ENCODE assay signal across 9 cellular contexts in the genomic region with DNA sequence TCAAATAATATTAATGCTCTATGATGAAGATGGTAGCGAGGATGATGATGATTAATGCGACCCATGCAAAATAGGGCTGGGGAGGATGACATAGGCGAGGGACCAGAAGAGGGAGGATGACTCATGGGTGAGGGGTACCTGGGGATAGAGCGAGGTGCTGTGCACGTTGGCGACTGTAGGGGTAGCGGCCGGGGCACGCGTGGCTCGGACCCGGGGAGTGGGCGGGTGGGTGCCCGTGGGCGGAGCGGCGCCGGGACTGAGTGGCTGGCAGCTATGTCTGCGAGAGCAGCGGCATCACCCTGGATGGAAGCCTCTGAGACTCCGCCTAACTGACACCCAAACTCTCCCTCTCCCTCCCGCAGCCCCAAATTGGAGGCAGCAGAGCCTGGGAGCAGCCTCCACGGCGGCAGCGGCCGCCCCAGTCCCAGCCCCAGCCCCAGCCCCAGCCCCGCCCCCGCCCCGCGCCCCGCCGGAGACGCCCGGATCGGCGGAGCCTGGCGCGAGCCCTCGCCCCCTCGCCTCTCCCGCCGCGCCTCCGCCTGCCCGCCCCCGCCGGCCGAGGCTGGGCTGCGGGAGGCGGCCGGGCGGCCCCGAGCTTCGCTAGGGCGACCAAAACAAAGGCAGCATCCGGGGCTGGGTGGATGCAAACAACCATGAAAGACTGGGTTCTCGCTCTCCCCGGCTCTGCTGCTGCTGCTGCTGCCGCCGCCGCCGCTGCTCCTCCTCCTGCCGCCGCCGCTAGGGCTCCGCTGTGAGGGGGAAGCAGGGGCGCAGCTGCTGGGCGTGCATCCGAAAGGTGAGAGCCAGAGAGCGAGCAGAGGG. TPM values are rescaled to one million over a fixed set of nuclear protein-coding genes. Genes with fewer than 3 reads are reported as not detected.
DNase-seq lines count a peak whose midpoint lies in the region; ATAC-seq and TF ChIP-seq lines count a peak whose summit lies in the region.
"Had no signal": no experiment of that assay in that cellular context is flagged by ENCODE, and none has a peak within 500 bp of the region (broad histone marks: within the 10 kb centered on the region; RNA-seq: fewer than 3 reads in every experiment).

Gene RIMS1 (plus strand): TSS at position 367 of the 822 bp plus-strand sequence. CDS start 474 bp downstream, outside the sequence.

- peaks cover 26 to 47% of the 10 kb centered on the region in 2 donors for H3K27me3 Mint-ChIP-seq in effector memory CD8-positive, alpha-beta T cell

- H3K27ac ChIP-seq in GM23248 (no peak within 1 kb of the TSS), MM.1S (ENCODE audit: low read length) (no peak within 1 kb of the TSS), suprapubic skin (no peak within 1 kb of the TSS)

- H3K4me1 Mint-ChIP-seq in effector memory CD8-positive, alpha-beta T cell (ENCODE audit: low read depth in 2 of 2), result peaks cover 2 to 3% of the 10 kb centered on the region in 2 donors

- H3K36me3 ChIP-seq in GM23248 (ENCODE audit: low read depth) (no peaks in the 10 kb centered on the region), MM.1S (replicated peaks; ENCODE audit: insufficient read depth, low read length) (no peaks in the 10 kb centered on the region), suprapubic skin (no peaks in the 10 kb centered on the region)

- WGBS in GM23248 (ENCODE audit: low coverage in 1 of 2, low lambda C conversion rate in 2 of 2, missing lambda C conversion rate in 2 of 2), 2 experiments, result 3 to 4% methylated on average over 31 to 67 of the region's 70 CpGs
- WGBS in suprapubic skin, result 4% methylated on average over 19 of the region's 70 CpGs

- no peak within 1 kb of the TSS for H3K27ac Mint-ChIP-seq in effector memory CD8-positive, alpha-beta T cell

- H3K9ac ChIP-seq in GM23248 (no peak within 1 kb of the TSS), MM.1S (ENCODE audit: low read length) (peak within 1 kb of the TSS; percentile 26; the same call in 1 of the 2 replicates)

- peak; percentile 8 for DNase-seq in NCI-H1694 (lab: John Stamatoyannopoulos, UW)
- DNase-seq in NCI-H1694 treated with DMSO at 0.1 percent for 48 hours (lab: John Stamatoyannopoulos, UW), result no peak
- peak; percentile 57 for DNase-seq in GM23248
- DNase-seq in MM.1S, result peak; percentile 57
- peak in 32 of 56 donors; percentile 2 to 64 (median 36) for DNase-seq in amygdala (lab: John Stamatoyannopoulos, UW)
- DNase-seq in iPS-NIHi7 (ENCODE audit: extremely low spot score), result peak; percentile 78
- DNase-seq in suprapubic skin (ENCODE audit: low spot score in 2 of 2), result no peak
- no peak for DNase-seq in effector memory CD8-positive, alpha-beta T cell

- no peak for ATAC-seq in effector memory CD8-positive, alpha-beta T cell (replicated peaks)

- TF ChIP-seq POLR2A in suprapubic skin (IDR thresholded peaks at IDR 0.05), result no peak

- H4K20me1 ChIP-seq in GM23248 (ENCODE audit: insufficient read depth) (no peaks in the 10 kb centered on the region), MM.1S (ENCODE audit: insufficient read depth, low read length) (no peaks in the 10 kb centered on the region)

- TF ChIP-seq EP300 in suprapubic skin (IDR thresholded peaks at IDR 0.05), result no peak

- no peaks in the 10 kb centered on the region for H3F3A ChIP-seq in GM23248 (ENCODE audit: insufficient read depth)
- H3F3A ChIP-seq in MM.1S (ENCODE audit: insufficient read depth, low read length), result no peaks in the 10 kb centered on the region

- peak within 1 kb of the TSS; percentile 78 for H3K4me3 ChIP-seq in GM23248
- peak within 1 kb of the TSS; percentile 66 for H3K4me3 ChIP-seq in MM.1S (ENCODE audit: low read length)
- peak within 1 kb of the TSS; percentile 42 for H3K4me3 ChIP-seq in suprapubic skin

- in situ Hi-C loops in GM23248 (cut with MboI), result no loop called here

- H2AFZ ChIP-seq in GM23248, result peak within 1 kb of the TSS; percentile 68
- peak within 1 kb of the TSS; percentile 81 for H2AFZ ChIP-seq in MM.1S (ENCODE audit: low read length)

- peak; percentile 40 for TF ChIP-seq CTCF in MM.1S (IDR thresholded peaks at IDR 0.05; ENCODE audit: low read length)
- no peak for TF ChIP-seq CTCF in suprapubic skin (IDR thresholded peaks at IDR 0.05)

- H3K4me1 ChIP-seq in GM23248 (ENCODE audit: insufficient read depth) (no peaks in the 10 kb centered on the region), MM.1S (ENCODE audit: low read length) (no peaks in the 10 kb centered on the region), suprapubic skin (peaks cover 11% of the 10 kb centered on the region)

- H3K36me3 Mint-ChIP-seq in effector memory CD8-positive, alpha-beta T cell (ENCODE audit: insufficient read depth), result no peaks in the 10 kb centered on the region
- H3K36me3 Mint-ChIP-seq: CD4-positive, CD25-positive, alpha-beta regulatory T cell had no signal

- no peaks in the 10 kb centered on the region for H3K79me2 ChIP-seq in GM23248 (ENCODE audit: insufficient read depth)
- H3K79me2 ChIP-seq in MM.1S (ENCODE audit: low read length), result no peaks in the 10 kb centered on the region

- no peaks in the 10 kb centered on the region for H3K27me3 ChIP-seq in GM23248 (replicated peaks; ENCODE audit: insufficient read depth)
- no peaks in the 10 kb centered on the region for H3K27me3 ChIP-seq in MM.1S (replicated peaks; ENCODE audit: insufficient read depth, low read length)
- H3K27me3 ChIP-seq in suprapubic skin, result peaks cover 47% of the 10 kb centered on the region

- peaks cover 8 to 12% of the 10 kb centered on the region in 2 donors for H3K9me3 Mint-ChIP-seq in effector memory CD8-positive, alpha-beta T cell

- H3K4me2 ChIP-seq in GM23248 (ENCODE audit: unreplicated experiment) (peak within 1 kb of the TSS; percentile 49), MM.1S (ENCODE audit: low read depth, low read length) (peak within 1 kb of the TSS; percentile 86)

- no peaks in the 10 kb centered on the region for H3K9me3 ChIP-seq in GM23248 (ENCODE audit: low read depth)
- H3K9me3 ChIP-seq in MM.1S (replicated peaks; ENCODE audit: insufficient read depth, low read length), result no peaks in the 10 kb centered on the region
- no peaks in the 10 kb centered on the region for H3K9me3 ChIP-seq in suprapubic skin

- H3K4me3 Mint-ChIP-seq in effector memory CD8-positive, alpha-beta T cell, result no peak within 1 kb of the TSS

- H3K9me2 ChIP-seq in GM23248 (ENCODE audit: insufficient read depth) (no peaks in the 10 kb centered on the region), MM.1S (replicated peaks; ENCODE audit: insufficient read depth, low read length) (no peaks in the 10 kb centered on the region)

RNA-seq across cellular contexts. Expression of gene RIMS1, which starts in this region (rescaled TPM):
- 9.7 and 10.6 TPM in 2 replicates for total RNA-seq in GM23248 (2014; rRNA removed; shearing (Covaris generic))
- polyA plus RNA-seq in GM23248 (2016; fragmentation: Nextera tagmentation; extraction: Ambion mirVana), result 1.7 and 1.8 TPM in 2 replicates
- 1 to 10 TPM; 2.9 to 9.7 (median 4.5) TPM for total RNA-seq in suprapubic skin
- total RNA-seq: CD4-positive, CD25-positive, alpha-beta regulatory T cell had no signal
- polyA plus RNA-seq: CD4-positive, CD25-positive, alpha-beta regulatory T cell had no signal

Comparison
In these comparisons a context has a peak if more than half of its experiments do, and no peak if none do; other contexts are left out.
1. DNase-seq: peak in NCI-H1694 (single experiment), GM23248 (single experiment), MM.1S (single experiment), amygdala (32 of 56) and iPS-NIHi7 (single experiment); none in NCI-H1694 treated with DMSO at 0.1 percent for 48 hours (single experiment), suprapubic skin (0 of 2) and effector memory CD8-positive, alpha-beta T cell (0 of 3).
2. Peak in every context shown above with its lines, with median percentiles within 50 percentile points of each other: H3K4me3 ChIP-seq.